Comparison of ENCODE assay signal across 8 cellular contexts in the genomic region with DNA sequence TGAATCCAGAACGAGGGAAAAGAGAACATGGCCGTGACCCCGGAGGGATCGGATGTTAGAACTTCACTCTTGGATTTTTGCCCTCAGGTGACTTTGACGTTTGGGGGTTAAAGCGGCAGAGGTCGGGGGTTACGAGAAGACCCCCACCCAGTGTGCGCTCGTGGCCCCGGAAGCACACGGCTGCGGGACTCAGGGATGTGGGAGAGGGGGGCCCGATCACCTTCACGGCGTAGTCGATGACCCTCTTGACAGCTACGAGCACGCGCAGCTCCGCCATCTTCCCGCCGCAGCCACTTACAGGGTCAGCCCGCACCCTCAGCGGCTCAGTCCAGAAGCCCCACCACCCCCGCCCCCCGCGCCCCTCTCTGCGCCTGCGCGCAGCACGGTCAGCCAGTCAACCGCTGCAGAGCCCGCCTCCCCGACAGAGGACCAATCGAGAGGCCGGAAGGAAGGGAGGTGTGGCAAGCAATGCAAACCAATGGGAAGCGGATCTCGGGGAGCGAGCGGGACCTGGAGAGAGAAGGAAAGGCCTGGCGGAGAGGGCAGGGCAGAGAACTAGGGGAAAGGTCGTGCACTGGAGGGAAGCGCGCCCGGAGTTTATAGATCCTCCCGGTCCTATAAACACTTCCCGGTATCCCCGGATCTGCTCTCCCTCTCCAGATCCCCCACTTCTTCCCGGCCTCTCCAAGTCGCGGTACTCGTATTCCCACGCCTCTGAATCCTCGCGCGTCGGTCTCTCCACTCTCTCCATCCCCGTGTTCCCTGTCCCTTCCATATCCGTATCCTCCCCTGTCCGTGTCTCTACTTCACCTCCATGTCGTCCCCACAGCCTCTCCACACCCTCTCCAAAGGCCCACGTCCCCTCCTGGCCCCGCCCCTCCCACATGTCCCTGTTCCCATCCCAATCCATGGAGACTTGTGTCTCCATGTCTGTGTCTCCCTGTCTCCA. TPM values are rescaled to one million over a fixed set of nuclear protein-coding genes. Genes with fewer than 3 reads are reported as not detected.
DNase-seq lines count a peak whose midpoint lies in the region; ATAC-seq and TF ChIP-seq lines count a peak whose summit lies in the region.

A gene (minus strand): TSS at position 339 of the 949 bp plus-strand sequence. CDS start 62 bp downstream, at position 277.

- peak within 1 kb of the TSS; percentile 87 to 98 (median 96) for H3K27ac Mint-ChIP-seq in CD4-positive, alpha-beta memory T cell
- peak within 1 kb of the TSS; percentile 94 for H3K27ac Mint-ChIP-seq in stimulated activated naive CD8-positive, alpha-beta T cell treated with anti-CD3 and anti-CD28 coated beads, Interleukin-15, Interleukin-2, amounts not matched to agents 100 ng/mL and 50 ng/mL, for 24 hours

- peak within 1 kb of the TSS; percentile 98 for H3K4me2 ChIP-seq in neural cell (ENCODE audit: low read length)

- intact Hi-C loops in CD4-positive, alpha-beta memory T cell (cut with micrococcal nuclease), result loop anchor here (5.0 kb wide), 1 partner anchor 336 kb away; no protein-coding TSS in a partner anchor

- no peak for TF ChIP-seq RAD21 in neural cell (conservative IDR thresholded peaks at IDR 0.05)

- H3K4me3 Mint-ChIP-seq in CD4-positive, alpha-beta memory T cell, result peak within 1 kb of the TSS; percentile 92 to 100 (median 98)
- peak within 1 kb of the TSS; percentile 94 for H3K4me3 Mint-ChIP-seq in stimulated activated naive CD8-positive, alpha-beta T cell treated with anti-CD3 and anti-CD28 coated beads, Interleukin-15, Interleukin-2, amounts not matched to agents 100 ng/mL and 50 ng/mL, for 24 hours

- peak; percentile 87 to 94 (median 88) for DNase-seq in CD4-positive, alpha-beta memory T cell
- DNase-seq in HuH-7.5 (ENCODE audit: low spot score), result peak; percentile 94
- peak; percentile 95 for DNase-seq in SJCRH30
- peak; percentile 90 for DNase-seq in activated gamma-delta T cell treated with Interleukin-2 at 50 U/mL for 16 hours
- DNase-seq in fibroblast of villous mesenchyme (ENCODE audit: low read depth), result peak; percentile 99

- H3K4me3 ChIP-seq in CD4-positive, alpha-beta memory T cell (ENCODE audit: low read length in 2 of 2), result peak within 1 kb of the TSS; percentile 83 to 85
- H3K4me3 ChIP-seq in SJCRH30 (peak within 1 kb of the TSS; percentile 68), fibroblast of villous mesenchyme (ENCODE audit: low read depth, low read length) (peak within 1 kb of the TSS; percentile 93), neural cell (ENCODE audit: low read length) (peak within 1 kb of the TSS; percentile 85)

- no peaks in the 10 kb centered on the region for H3K9me2 ChIP-seq in neural cell (ENCODE audit: insufficient read depth, low read length)

- H3K27me3 Mint-ChIP-seq in CD4-positive, alpha-beta memory T cell, result no peaks in the 10 kb centered on the region
- no peaks in the 10 kb centered on the region for H3K27me3 Mint-ChIP-seq in stimulated activated naive CD8-positive, alpha-beta T cell treated with anti-CD3 and anti-CD28 coated beads, Interleukin-15, Interleukin-2, amounts not matched to agents 100 ng/mL and 50 ng/mL, for 24 hours

- peak; percentile 39 for ATAC-seq in GM21360 (IDR thresholded peaks at IDR 0.05; ENCODE audit: unreplicated experiment)

- CTCF ChIA-PET in CD4-positive, alpha-beta memory T cell (lab: Charles Lee; ENCODE audit: partially characterized antibody), result interaction anchor here (0.9 to 1.6 kb wide), 3 partner anchors 12 to 27 kb away, joined by 3 read pairs; no protein-coding TSS in a partner anchor

- H3K9ac ChIP-seq in neural cell (ENCODE audit: low read length), result peak within 1 kb of the TSS; percentile 83

- H3K27me3 ChIP-seq in CD4-positive, alpha-beta memory T cell (ENCODE audit: insufficient read depth, low read length), result no peaks in the 10 kb centered on the region
- H3K27me3 ChIP-seq in SJCRH30 (no peaks in the 10 kb centered on the region), neural cell (ENCODE audit: insufficient read depth, low read depth, low read length) (no peaks in the 10 kb centered on the region)

- POLR2A ChIA-PET in CD4-positive, alpha-beta memory T cell (lab: Charles Lee; ENCODE audit: partially characterized antibody), result interaction anchor here (0.9 to 1.6 kb wide), 4 partner anchors 10 to 28 kb away, joined by 3 to 8 read pairs (median 4); a partner anchor contains a TSS

- no peaks in the 10 kb centered on the region for H3K79me2 ChIP-seq in neural cell (replicated peaks; ENCODE audit: insufficient read depth, low read length)

- H3K4me1 Mint-ChIP-seq in CD4-positive, alpha-beta memory T cell, result peaks cover 40 to 78% (median 62%) of the 10 kb centered on the region in 4 donors
- H3K4me1 Mint-ChIP-seq in stimulated activated naive CD8-positive, alpha-beta T cell treated with anti-CD3 and anti-CD28 coated beads, Interleukin-15, Interleukin-2, amounts not matched to agents 100 ng/mL and 50 ng/mL, for 24 hours (ENCODE audit: low read depth), result peaks cover 81% of the 10 kb centered on the region

- no peak for TF ChIP-seq EP300 in neural cell (conservative IDR thresholded peaks at IDR 0.05; ENCODE audit: poor library complexity, severe bottlenecking)

- no peak for TF ChIP-seq CTCF in fibroblast of villous mesenchyme (IDR thresholded peaks at IDR 0.05; ENCODE audit: insufficient read depth, low read depth, low read length)
- TF ChIP-seq CTCF in neural cell (IDR thresholded peaks at IDR 0.05; ENCODE audit: poor library complexity, severe bottlenecking), result no peak

- H4K20me1 ChIP-seq in neural cell (ENCODE audit: insufficient read depth), result no peaks in the 10 kb centered on the region

- no peaks in the 10 kb centered on the region for H3K36me3 ChIP-seq in CD4-positive, alpha-beta memory T cell (ENCODE audit: insufficient read depth, low read length)
- no peaks in the 10 kb centered on the region for H3K36me3 ChIP-seq in SJCRH30
- H3K36me3 ChIP-seq in neural cell (ENCODE audit: insufficient read depth, low read length), result no peaks in the 10 kb centered on the region

- peak within 1 kb of the TSS; percentile 77 for H3K27ac ChIP-seq in CD4-positive, alpha-beta memory T cell (ENCODE audit: low read depth, low read length)
- H3K27ac ChIP-seq in SJCRH30 (peak within 1 kb of the TSS; percentile 99), neural cell (ENCODE audit: low read length) (peak within 1 kb of the TSS; percentile 66)

- peaks cover 62% of the 10 kb centered on the region for H3K4me1 ChIP-seq in CD4-positive, alpha-beta memory T cell (ENCODE audit: insufficient read depth, low read length)
- H3K4me1 ChIP-seq in SJCRH30, result peaks cover 7% of the 10 kb centered on the region; the same call in 1 of the 2 replicates

- no peaks in the 10 kb centered on the region for H3K9me3 ChIP-seq in CD4-positive, alpha-beta memory T cell (ENCODE audit: control insufficient read depth in 1 of 2, low read length in 2 of 2)
- H3K9me3 ChIP-seq in SJCRH30 (replicated peaks) (no peaks in the 10 kb centered on the region), neural cell (ENCODE audit: low read length) (no peaks in the 10 kb centered on the region)

- H3K9me3 Mint-ChIP-seq in CD4-positive, alpha-beta memory T cell, result no peaks in the 10 kb centered on the region
- no peaks in the 10 kb centered on the region for H3K9me3 Mint-ChIP-seq in stimulated activated naive CD8-positive, alpha-beta T cell treated with anti-CD3 and anti-CD28 coated beads, Interleukin-15, Interleukin-2, amounts not matched to agents 100 ng/mL and 50 ng/mL, for 24 hours

- H2AFZ ChIP-seq in neural cell (ENCODE audit: low read depth, low read length), result peak within 1 kb of the TSS; percentile 93

- peaks cover 5% of the 10 kb centered on the region for H3F3A ChIP-seq in neural cell (ENCODE audit: insufficient read depth, low read length, poor library complexity, severe bottlenecking)

- peaks cover 0 to 17% of the 10 kb centered on the region in 2 donors for H3K36me3 Mint-ChIP-seq in CD4-positive, alpha-beta memory T cell
- H3K36me3 Mint-ChIP-seq in stimulated activated naive CD8-positive, alpha-beta T cell treated with anti-CD3 and anti-CD28 coated beads, Interleukin-15, Interleukin-2, amounts not matched to agents 100 ng/mL and 50 ng/mL, for 24 hours (ENCODE audit: low read depth), result peaks cover 36% of the 10 kb centered on the region

TF ChIP-seq in neural cell, 6 proteins besides CTCF, POLR2A, EP300 and RAD21:
- TF ChIP-seq TAF1 (IDR thresholded peaks at IDR 0.05; ENCODE audit: low read depth), result peak; percentile 69
- no peak for TF ChIP-seq SMC3 (conservative IDR thresholded peaks at IDR 0.05; ENCODE audit: poor library complexity)
- peak; percentile 61 for TF ChIP-seq MXI1 (conservative IDR thresholded peaks at IDR 0.05; ENCODE audit: poor library complexity, severe bottlenecking)
- TF ChIP-seq, protein P1, sequence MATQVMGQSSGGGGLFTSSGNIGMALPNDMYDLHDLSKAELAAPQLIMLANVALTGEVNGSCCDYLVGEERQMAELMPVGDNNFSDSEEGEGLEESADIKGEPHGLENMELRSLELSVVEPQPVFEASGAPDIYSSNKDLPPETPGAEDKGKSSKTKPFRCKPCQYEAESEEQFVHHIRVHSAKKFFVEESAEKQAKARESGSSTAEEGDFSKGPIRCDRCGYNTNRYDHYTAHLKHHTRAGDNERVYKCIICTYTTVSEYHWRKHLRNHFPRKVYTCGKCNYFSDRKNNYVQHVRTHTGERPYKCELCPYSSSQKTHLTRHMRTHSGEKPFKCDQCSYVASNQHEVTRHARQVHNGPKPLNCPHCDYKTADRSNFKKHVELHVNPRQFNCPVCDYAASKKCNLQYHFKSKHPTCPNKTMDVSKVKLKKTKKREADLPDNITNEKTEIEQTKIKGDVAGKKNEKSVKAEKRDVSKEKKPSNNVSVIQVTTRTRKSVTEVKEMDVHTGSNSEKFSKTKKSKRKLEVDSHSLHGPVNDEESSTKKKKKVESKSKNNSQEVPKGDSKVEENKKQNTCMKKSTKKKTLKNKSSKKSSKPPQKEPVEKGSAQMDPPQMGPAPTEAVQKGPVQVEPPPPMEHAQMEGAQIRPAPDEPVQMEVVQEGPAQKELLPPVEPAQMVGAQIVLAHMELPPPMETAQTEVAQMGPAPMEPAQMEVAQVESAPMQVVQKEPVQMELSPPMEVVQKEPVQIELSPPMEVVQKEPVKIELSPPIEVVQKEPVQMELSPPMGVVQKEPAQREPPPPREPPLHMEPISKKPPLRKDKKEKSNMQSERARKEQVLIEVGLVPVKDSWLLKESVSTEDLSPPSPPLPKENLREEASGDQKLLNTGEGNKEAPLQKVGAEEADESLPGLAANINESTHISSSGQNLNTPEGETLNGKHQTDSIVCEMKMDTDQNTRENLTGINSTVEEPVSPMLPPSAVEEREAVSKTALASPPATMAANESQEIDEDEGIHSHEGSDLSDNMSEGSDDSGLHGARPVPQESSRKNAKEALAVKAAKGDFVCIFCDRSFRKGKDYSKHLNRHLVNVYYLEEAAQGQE (IDR thresholded peaks at IDR 0.05; ENCODE audit: borderline replicate concordance), result peak; percentile 20
- peak; percentile 93 for TF ChIP-seq POLR2AphosphoS5 (IDR thresholded peaks at IDR 0.05)
- no peak for TF ChIP-seq EZH2 (IDR thresholded peaks at IDR 0.05; ENCODE audit: borderline replicate concordance, insufficient read depth, low read length, poor library complexity, severe bottlenecking)

RNA-seq across cellular contexts. Expression of the gene that starts here (rescaled TPM):
- 10 to 100 TPM; 51.4 to 53.9 TPM for total RNA-seq in CD4-positive, alpha-beta memory T cell
- polyA plus RNA-seq in CD4-positive, alpha-beta memory T cell, result 10 to 100 TPM; 65.2 to 97.0 TPM
- 14.3 and 18.6 TPM in 2 replicates for total RNA-seq in SJCRH30 (2014; rRNA removed; shearing (Covaris generic))
- total RNA-seq in fibroblast of villous mesenchyme, result 72.2 and 76.4 TPM in 2 replicates
- polyA plus RNA-seq in neural cell, result 361 and 383 TPM in 2 replicates
- polyA minus RNA-seq in neural cell, result 179 and 180 TPM in 2 replicates

Comparison
In these comparisons a context has a peak if more than half of its experiments do, and no peak if none do; other contexts are left out.
1. Peak in every context shown above with its lines: DNase-seq, ATAC-seq, H3K4me3 ChIP-seq and H3K27ac ChIP-seq.